Comparison of ENCODE assay signal across 10 cellular contexts in the genomic region with DNA sequence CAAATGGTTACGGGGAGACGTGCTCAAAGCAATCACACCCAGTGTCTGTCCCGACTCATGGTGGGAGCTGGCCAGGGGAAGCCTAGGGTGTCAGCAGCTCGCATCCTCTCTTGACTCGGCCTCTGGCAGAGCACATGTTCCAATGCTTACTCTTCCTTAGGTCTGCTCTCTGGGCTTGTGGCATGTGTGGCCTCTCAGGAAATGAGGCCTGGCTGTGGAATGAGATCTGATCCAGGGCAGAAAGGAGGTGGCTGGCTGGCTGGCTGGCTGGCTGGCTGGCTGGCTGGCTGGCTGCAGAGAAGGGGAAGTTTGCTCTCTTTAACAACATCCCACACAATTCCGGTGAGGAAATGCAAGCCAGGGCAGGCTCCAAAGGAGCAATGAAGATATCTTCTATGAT.
DNase-seq lines count a peak whose midpoint lies in the region; ATAC-seq and TF ChIP-seq lines count a peak whose summit lies in the region.
"Had no signal": no experiment of that assay in that cellular context is flagged by ENCODE, and none has a peak within 500 bp of the region (broad histone marks: within the 10 kb centered on the region; RNA-seq: fewer than 3 reads in every experiment).

No MANE protein-coding gene starts in this region.

- CTCF ChIA-PET in RWPE1 (lab: Yijun Ruan, JAX) = no interaction called here

- H3K56ac ChIP-seq in mesendoderm (ENCODE audit: low read length) = no peak overlapping the region

- H4K5ac ChIP-seq in mesendoderm (ENCODE audit: low read length) = no peak overlapping the region

- H3K4me2 ChIP-seq in BLaER1 (peak overlapping the region; percentile 31), fibroblast of lung (ENCODE audit: extremely low read depth, insufficient read depth, low read length) (no peak overlapping the region), mesendoderm (ENCODE audit: low read length) (no peak overlapping the region), GM23338 (no peak overlapping the region)

- H3K36me3 ChIP-seq in BLaER1 (no peaks in the 10 kb centered on the region), fibroblast of lung (ENCODE audit: control insufficient read depth, insufficient read depth, low read length) (no peaks in the 10 kb centered on the region), mesendoderm (ENCODE audit: control insufficient read depth, insufficient read depth, low read length) (no peaks in the 10 kb centered on the region), GM23338 (ENCODE audit: insufficient read depth) (no peaks in the 10 kb centered on the region)

- H3K79me1 ChIP-seq in mesendoderm (ENCODE audit: low read length) = no peaks in the 10 kb centered on the region

- no peaks in the 10 kb centered on the region for H3K4me1 Mint-ChIP-seq in GM23338

- peak; percentile 22 for DNase-seq in RWPE1 (ENCODE audit: low spot score)
- peak; percentile 14 to 91 for DNase-seq in fibroblast of lung (ENCODE audit: low read depth in 2 of 2)
- DNase-seq in mesendoderm = peak; percentile 48
- DNase-seq in GM23338 (ENCODE audit: low spot score) = no peak
- no peak for DNase-seq in SK-N-DZ (ENCODE audit: low spot score)
- DNase-seq: NCI-H2227 treated with DMSO at 0.1 percent for 48 hours; stimulated activated naive B cell treated with anti-CD40 and anti-IgM and Interleukin-4, amounts not matched to agents 10 μg/mL and 1 μg/mL and 100 μg/mL, for 72 hours had no signal

- H3K9me3 Mint-ChIP-seq in GM23338 = no peaks in the 10 kb centered on the region
- H3K9me3 Mint-ChIP-seq: stimulated activated naive B cell treated with anti-CD40 and anti-IgM and Interleukin-4, amounts not matched to agents 10 μg/mL and 1 μg/mL and 100 μg/mL, for 72 hours had no signal

- H2BK15ac ChIP-seq in mesendoderm (replicated peaks; ENCODE audit: low read depth) = no peak overlapping the region

- POLR2A ChIA-PET in RWPE1 (lab: Yijun Ruan, JAX; ENCODE audit: low non-redundant PET) = no interaction called here

- no peak overlapping the region for H3K9ac ChIP-seq in BLaER1
- no peak overlapping the region for H3K9ac ChIP-seq in fibroblast of lung (ENCODE audit: insufficient read depth, low read length)
- H3K9ac ChIP-seq in mesendoderm (ENCODE audit: low read length) = no peak overlapping the region

- no peak overlapping the region for H2BK5ac ChIP-seq in mesendoderm (ENCODE audit: low read length)

- H3K27me3 ChIP-seq in BLaER1 = no peaks in the 10 kb centered on the region
- no peaks in the 10 kb centered on the region for H3K27me3 ChIP-seq in fibroblast of lung (ENCODE audit: control insufficient read depth, insufficient read depth, low read length)
- no peaks in the 10 kb centered on the region for H3K27me3 ChIP-seq in mesendoderm (ENCODE audit: insufficient read depth, low read length, poor library complexity)
- H3K27me3 ChIP-seq in GM23338 (ENCODE audit: insufficient read depth) = no peaks in the 10 kb centered on the region

- H4K8ac ChIP-seq in mesendoderm (ENCODE audit: low read depth, low read length) = no peak overlapping the region

- no peaks in the 10 kb centered on the region for H3F3A ChIP-seq in GM23338 (replicated peaks; ENCODE audit: low read depth)

- H3K18ac ChIP-seq in mesendoderm (ENCODE audit: low read length) = no peak overlapping the region

- H2AK5ac ChIP-seq in mesendoderm (ENCODE audit: low read length) = no peak overlapping the region

- H3K4me3 ChIP-seq in BLaER1 (no peak overlapping the region), fibroblast of lung (replicated peaks in 1 of 4; ENCODE audit: control extremely low read depth in 1 of 4, insufficient read depth in 1 of 4, low read depth in 3 of 4, low read length in 4 of 4) (no peak overlapping the region), mesendoderm (ENCODE audit: low read length) (no peak overlapping the region), GM23338 (no peak overlapping the region)

- H3K9me3 ChIP-seq in BLaER1 (no peaks in the 10 kb centered on the region), fibroblast of lung (ENCODE audit: control insufficient read depth, insufficient read depth, low read depth, low read length) (no peaks in the 10 kb centered on the region)

- H3K79me2 ChIP-seq in fibroblast of lung (ENCODE audit: control insufficient read depth, insufficient read depth, low read length) (no peaks in the 10 kb centered on the region), mesendoderm (ENCODE audit: control insufficient read depth, insufficient read depth, low read length) (no peaks in the 10 kb centered on the region), GM23338 (replicated peaks; ENCODE audit: insufficient read depth) (no peaks in the 10 kb centered on the region)

- no peak for TF ChIP-seq CTCF in RWPE1 (conservative IDR thresholded peaks at IDR 0.05; ENCODE audit: low read depth)
- no peak for TF ChIP-seq CTCF in fibroblast of lung (conservative IDR thresholded peaks at IDR 0.05 in 1 of 2, IDR thresholded peaks at IDR 0.05 in 1 of 2; ENCODE audit: low read depth in 1 of 2, low read length in 2 of 2)
- no peak for TF ChIP-seq CTCF in GM23338 (conservative IDR thresholded peaks at IDR 0.05; ENCODE audit: low read depth in 2 of 2)

- no peak overlapping the region for H3K4ac ChIP-seq in mesendoderm (ENCODE audit: low read depth, low read length)

- H2AFZ ChIP-seq in fibroblast of lung (ENCODE audit: low read length) (no peak overlapping the region), GM23338 (no peak overlapping the region)

- H3K23ac ChIP-seq in mesendoderm (ENCODE audit: low read length) = no peak overlapping the region

- H3K4me1 ChIP-seq in BLaER1 = peaks cover 9% of the 10 kb centered on the region
- no peaks in the 10 kb centered on the region for H3K4me1 ChIP-seq in fibroblast of lung (ENCODE audit: control insufficient read depth, extremely low read depth, insufficient read depth, low read length)
- no peaks in the 10 kb centered on the region for H3K4me1 ChIP-seq in mesendoderm (ENCODE audit: control insufficient read depth, low read depth, low read length)
- peaks cover 3% of the 10 kb centered on the region; the same call in 1 of the 2 replicates for H3K4me1 ChIP-seq in GM23338 (ENCODE audit: insufficient read depth)

- H3K27ac ChIP-seq in BLaER1 = no peak overlapping the region
- peak overlapping the region; percentile 47 for H3K27ac ChIP-seq in RWPE1
- H3K27ac ChIP-seq in fibroblast of lung (ENCODE audit: insufficient read depth, low read length) = no peak overlapping the region
- H3K27ac ChIP-seq in mesendoderm (ENCODE audit: low read depth, low read length) = no peak overlapping the region
- H3K27ac ChIP-seq in GM23338 (ENCODE audit: low read depth) = no peak overlapping the region

- no peaks in the 10 kb centered on the region for H3K36me3 Mint-ChIP-seq in GM23338 (ENCODE audit: low read depth)
- H3K36me3 Mint-ChIP-seq: stimulated activated naive B cell treated with anti-CD40 and anti-IgM and Interleukin-4, amounts not matched to agents 10 μg/mL and 1 μg/mL and 100 μg/mL, for 72 hours had no signal

- no peaks in the 10 kb centered on the region for H4K20me1 ChIP-seq in BLaER1
- no peaks in the 10 kb centered on the region for H4K20me1 ChIP-seq in fibroblast of lung (ENCODE audit: control insufficient read depth, extremely low read depth, insufficient read depth, low read length)
- no peaks in the 10 kb centered on the region for H4K20me1 ChIP-seq in GM23338 (replicated peaks; ENCODE audit: insufficient read depth)

- H3K4me3 Mint-ChIP-seq in GM23338 = no peak overlapping the region
- H3K4me3 Mint-ChIP-seq: stimulated activated naive B cell treated with anti-CD40 and anti-IgM and Interleukin-4, amounts not matched to agents 10 μg/mL and 1 μg/mL and 100 μg/mL, for 72 hours had no signal

- WGBS in mesendoderm (ENCODE audit: extremely low coverage, insufficient coverage, low lambda C conversion rate) = no CpG with 5 or more reads among the region's 6 CpGs

- ATAC-seq in HG02938 (IDR thresholded peaks at IDR 0.05; ENCODE audit: unreplicated experiment) = no peak
- no peak for ATAC-seq in GM23338
- no peak for ATAC-seq in GM18861 (IDR thresholded peaks at IDR 0.05; ENCODE audit: unreplicated experiment)

- H3K27me3 Mint-ChIP-seq in GM23338 (ENCODE audit: insufficient read depth, low read depth, poor library complexity) = peaks cover 7% of the 10 kb centered on the region

- no peak overlapping the region for H3K27ac Mint-ChIP-seq in GM23338
- H3K27ac Mint-ChIP-seq: stimulated activated naive B cell treated with anti-CD40 and anti-IgM and Interleukin-4, amounts not matched to agents 10 μg/mL and 1 μg/mL and 100 μg/mL, for 72 hours had no signal

- H2BK120ac ChIP-seq in mesendoderm (ENCODE audit: low read depth, low read length) = no peak overlapping the region

- H3K9me2 ChIP-seq in GM23338 (ENCODE audit: insufficient read depth) = no peaks in the 10 kb centered on the region

TF ChIP-seq in GM23338, 12 proteins besides CTCF, POLR2A, EP300 and RAD21:
- no peak for TF ChIP-seq EZH2 (IDR thresholded peaks at IDR 0.05; ENCODE audit: low read depth, unreplicated experiment)
- no peak for TF ChIP-seq POLR2AphosphoS5 (IDR thresholded peaks at IDR 0.05; ENCODE audit: low read depth)

Comparison
In these comparisons a context has a peak if more than half of its experiments do, and no peak if none do; other contexts are left out.
1. DNase-seq: peak in RWPE1 (single experiment), fibroblast of lung (2 of 2) and mesendoderm (single experiment); none in GM23338 (single experiment) and SK-N-DZ (single experiment).